18 cellular contexts compared by ENCODE assay signal in genomic region chr5:73066466-73066865, GRCh38.
A peak's percentile ranks its signal among the peaks of the same experiment; 100 is the strongest.
DNase-seq lines count a peak whose midpoint lies in the region; ATAC-seq and TF ChIP-seq lines count a peak whose summit lies in the region.
"Had no signal": no experiment of that assay in that cellular context is flagged by ENCODE, and none has a peak within 500 bp of the region (broad histone marks: within the 10 kb centered on the region; RNA-seq: fewer than 3 reads in every experiment).

No MANE protein-coding gene starts in this region.

- no peak for TF ChIP-seq POLR2A in GM18505 (IDR thresholded peaks at IDR 0.05; ENCODE audit: borderline replicate concordance, extremely low read depth, insufficient read depth, insufficient read length)

- no peak overlapping the region for H3K27ac ChIP-seq in caudate nucleus (ENCODE audit: low read depth, low read length)
- H3K27ac ChIP-seq: left ventricle myocardium inferior, prostate gland had no signal

- DNase-seq in ELR (ENCODE audit: low read depth) (peak; percentile 90), NCI-H226 (peak; percentile 26), epidermal melanocyte (ENCODE audit: insufficient read length, low spot score) (peak; percentile 35), non-pigmented ciliary epithelial cell (ENCODE audit: low read depth) (peak; percentile 73), anterior cingulate cortex (lab: John Stamatoyannopoulos, UW) (no peak), caudate nucleus (lab: John Stamatoyannopoulos, UW) (no peak), NCI-H526 (lab: John Stamatoyannopoulos, UW) (no peak)
- DNase-seq: activated naive CD4-positive, alpha-beta T cell treated with anti-CD3 and anti-CD28 coated beads, Interleukin-2, amount 50 U/mL, for 16 hours; CD4-positive, alpha-beta memory T cell; cerebellar nuclear complex; Kasumi-1; left ventricle myocardium inferior; NCI-H1694; NCI-H510A; stimulated activated CD4-positive, alpha-beta T cell treated with anti-CD3 and anti-CD28 coated beads, Interleukin-15, amount 100 ng/mL, for 24 hours had no signal

- no peak for ATAC-seq in GM18505 (IDR thresholded peaks at IDR 0.05; ENCODE audit: unreplicated experiment)
- ATAC-seq: WTC11 had no signal

Comparison
In these comparisons a context has a peak if more than half of its experiments do, and no peak if none do; other contexts are left out.
1. DNase-seq: peak in ELR (single experiment), NCI-H226 (single experiment), epidermal melanocyte (single experiment) and non-pigmented ciliary epithelial cell (single experiment); none in anterior cingulate cortex (0 of 58), caudate nucleus (0 of 61) and NCI-H526 (0 of 2).